8 cellular contexts compared by ENCODE assay signal in the genomic region with DNA sequence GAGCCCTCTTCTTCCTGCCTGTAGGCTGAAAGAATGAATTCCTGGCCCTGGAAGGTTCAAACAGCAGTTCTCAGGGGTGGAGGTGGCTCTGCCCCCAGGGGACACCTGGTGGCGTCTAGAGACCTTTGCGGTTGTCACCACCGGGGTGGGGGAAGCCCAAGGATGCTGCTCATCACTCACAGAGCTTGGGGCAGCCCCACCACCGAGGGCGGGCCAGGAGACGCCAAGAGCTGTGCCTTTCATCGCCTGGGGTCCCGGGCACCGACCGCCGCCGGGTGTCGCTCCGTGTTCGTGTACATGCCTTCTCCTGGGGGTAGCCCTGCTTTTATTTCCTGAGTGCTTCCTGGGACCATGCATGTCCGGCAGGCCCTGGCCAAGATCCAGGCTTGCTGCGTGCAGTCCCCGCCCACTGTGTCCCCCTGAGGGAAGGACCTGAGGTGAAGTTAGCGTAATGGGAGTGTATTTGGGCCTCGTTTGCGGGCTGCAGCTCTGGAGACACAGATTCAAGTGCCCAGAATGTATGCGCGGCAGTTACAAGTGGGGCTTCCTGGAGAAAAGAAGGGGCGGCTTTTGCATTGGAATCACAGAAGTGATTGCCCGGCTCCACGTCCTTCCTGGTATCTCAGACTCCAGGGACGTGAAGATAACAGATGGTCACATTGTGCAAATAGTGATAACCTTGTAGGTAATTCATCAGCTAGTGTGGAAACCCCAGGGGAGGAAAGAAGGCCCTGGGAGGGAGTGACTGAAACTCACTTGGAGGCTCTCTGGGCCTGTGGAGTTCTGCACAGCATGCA. TPM values are rescaled to one million over a fixed set of nuclear protein-coding genes. Genes with fewer than 3 reads are reported as not detected.
DNase-seq lines count a peak whose midpoint lies in the region; ATAC-seq, FAIRE-seq and TF ChIP-seq lines count a peak whose summit lies in the region.

No MANE protein-coding gene starts in this region.

- intact Hi-C loops in thyroid gland (cut with DNase I): no loop called here
- intact Hi-C loops in dorsolateral prefrontal cortex (cut with DNase I): loop anchor here in 1 of 2 donors (5.0 to 10.0 kb wide), 3 partner anchors 61 to 213 kb away; no protein-coding TSS in a partner anchor

- no peaks in the 10 kb centered on the region for H3K36me3 ChIP-seq in mucosa of stomach (ENCODE audit: control insufficient read depth, insufficient read depth, low read length)
- no peaks in the 10 kb centered on the region for H3K36me3 ChIP-seq in thyroid gland

- TF ChIP-seq POLR2A in GM12892 (IDR thresholded peaks at IDR 0.05; ENCODE audit: low read depth, low read length) (peak; percentile 45; the same call in 1 of the 2 replicates), thyroid gland (IDR thresholded peaks at IDR 0.05) (no peak)

- TF ChIP-seq CTCF in thyroid gland (IDR thresholded peaks at IDR 0.05) (no peak), dorsolateral prefrontal cortex (IDR thresholded peaks at IDR 0.05 in 54 of 56, conservative IDR thresholded peaks at IDR 0.05 in 2 of 56; ENCODE audit: low read depth in 1 of 56, partially characterized antibody in 56 of 56) (no peak)

- H3K4me3 ChIP-seq in mucosa of stomach (ENCODE audit: low read length) (no peak overlapping the region), thyroid gland (replicated peaks in 1 of 3) (no peak overlapping the region), dorsolateral prefrontal cortex (no peak overlapping the region)

- WGBS in thyroid gland, 2 donors: 52 to 58% methylated on average over 13 to 21 of the region's 27 CpGs

- FAIRE-seq in GM12892 (lab: Jason Lieb, UNC): peak; percentile 95

- H3K4me1 ChIP-seq in mucosa of stomach (ENCODE audit: control insufficient read depth, insufficient read depth, low read length) (peaks cover 73% of the 10 kb centered on the region), thyroid gland (peaks cover 51 to 62% of the 10 kb centered on the region in 2 donors)

- H3K27ac ChIP-seq in thyroid gland: peak overlapping the region in 2 of 3 donors; percentile 25 to 91
- H3K27ac ChIP-seq in dorsolateral prefrontal cortex: peak overlapping the region in 2 of 59 donors; percentile 15 to 21

- peak; percentile 49 for ATAC-seq in HG02642 (IDR thresholded peaks at IDR 0.05; ENCODE audit: poor library complexity, unreplicated experiment)

- H3K27me3 ChIP-seq in mucosa of stomach (ENCODE audit: control insufficient read depth, insufficient read depth, low read length) (no peaks in the 10 kb centered on the region), thyroid gland (no peaks in the 10 kb centered on the region), dorsolateral prefrontal cortex (no peaks in the 10 kb centered on the region)

- DNase-seq in GM12892 (ENCODE audit: insufficient read length) (peak; percentile 90), T follicular helper cell (ENCODE audit: low read depth) (peak; percentile 64), thyroid gland (peak in 1 of 2 donors; percentile 30), dorsolateral prefrontal cortex (no peak), NCI-H1105 treated with DMSO at 0.1 percent for 48 hours (lab: John Stamatoyannopoulos, UW) (no peak)
- DNase-seq in activated naive CD8-positive, alpha-beta T cell treated with anti-CD3 and anti-CD28 coated beads, Interleukin-2, amount 50 U/mL, for 16 hours (ENCODE audit: low read depth, low spot score): peak; percentile 72

- H3K9me3 ChIP-seq in mucosa of stomach (ENCODE audit: control insufficient read depth, low read length): no peaks in the 10 kb centered on the region
- no peaks in the 10 kb centered on the region for H3K9me3 ChIP-seq in thyroid gland

- H3K9ac ChIP-seq in mucosa of stomach (ENCODE audit: low read length): peak overlapping the region; percentile 39

RNA-seq across cellular contexts. Expression of gene DOT1L, which starts 7.8 kb away (rescaled TPM):
- 12.6 TPM for polyA plus RNA-seq in GM12892 (2012; ENCODE audit: missing spikeins)
- total RNA-seq in thyroid gland (10 to 100 TPM; 10.2 to 31.1 (median 17.2) TPM), dorsolateral prefrontal cortex (10 to 100 TPM; 11.9 to 52.7 (median 23.7) TPM)

RNA-seq across cellular contexts. Expression of gene AP3D1, which starts 20.2 kb away (rescaled TPM):
- 41.7 TPM for polyA plus RNA-seq in GM12892 (2012; ENCODE audit: missing spikeins)
- total RNA-seq in thyroid gland (100 to 1,000 TPM in 3 of 4 donors, 10 to 100 TPM in 1; 62.5 to 121 (median 118) TPM), dorsolateral prefrontal cortex (100 to 1,000 TPM in 118 of 120 experiments, 10 to 100 TPM in 2; 94.6 to 174 (median 127) TPM)

Comparison
In these comparisons a context has a peak if more than half of its experiments do, and no peak if none do; other contexts are left out.
1. DNase-seq: peak in GM12892 (single experiment), T follicular helper cell (single experiment) and activated naive CD8-positive, alpha-beta T cell treated with anti-CD3 and anti-CD28 coated beads, Interleukin-2, amount 50 U/mL, for 16 hours (single experiment); none in dorsolateral prefrontal cortex (0 of 10) and NCI-H1105 treated with DMSO at 0.1 percent for 48 hours (single experiment).